1 cellular context compared by ENCODE assay signal in the genomic region with DNA sequence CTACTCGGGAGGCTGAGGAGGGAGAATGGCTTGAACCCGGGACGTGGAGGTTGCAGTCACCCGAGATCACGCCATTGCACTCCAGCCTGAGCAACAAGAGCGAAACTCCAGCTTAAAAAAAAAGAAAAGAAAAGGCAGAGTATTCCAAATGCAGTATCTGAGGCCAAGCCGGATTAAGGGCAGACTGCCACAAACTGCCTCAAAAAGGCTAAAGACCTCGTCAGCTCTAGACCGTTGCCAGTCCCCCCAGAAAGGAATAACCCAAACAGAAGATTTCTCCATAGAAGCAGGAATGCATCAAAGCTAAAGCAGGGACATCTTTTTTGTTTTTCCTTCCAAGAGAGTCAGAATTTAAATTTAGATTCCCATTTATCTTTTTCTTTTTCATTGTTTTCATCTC.
TF ChIP-seq lines count a peak whose summit lies in the region.

No MANE protein-coding gene starts in this region.

TF ChIP-seq in HepG2, 621 proteins besides CTCF, POLR2A, EP300 and RAD21 (continued from another document):
- TF ChIP-seq, protein P1, sequence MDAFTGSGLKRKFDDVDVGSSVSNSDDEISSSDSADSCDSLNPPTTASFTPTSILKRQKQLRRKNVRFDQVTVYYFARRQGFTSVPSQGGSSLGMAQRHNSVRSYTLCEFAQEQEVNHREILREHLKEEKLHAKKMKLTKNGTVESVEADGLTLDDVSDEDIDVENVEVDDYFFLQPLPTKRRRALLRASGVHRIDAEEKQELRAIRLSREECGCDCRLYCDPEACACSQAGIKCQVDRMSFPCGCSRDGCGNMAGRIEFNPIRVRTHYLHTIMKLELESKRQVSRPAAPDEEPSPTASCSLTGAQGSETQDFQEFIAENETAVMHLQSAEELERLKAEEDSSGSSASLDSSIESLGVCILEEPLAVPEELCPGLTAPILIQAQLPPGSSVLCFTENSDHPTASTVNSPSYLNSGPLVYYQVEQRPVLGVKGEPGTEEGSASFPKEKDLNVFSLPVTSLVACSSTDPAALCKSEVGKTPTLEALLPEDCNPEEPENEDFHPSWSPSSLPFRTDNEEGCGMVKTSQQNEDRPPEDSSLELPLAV (CRISPR knock-in tag; conservative IDR thresholded peaks at IDR 0.05; ENCODE audit: low read depth) = no peak
- no peak for TF ChIP-seq AKAP8 (CRISPR knock-in tag; IDR thresholded peaks at IDR 0.05)
- TF ChIP-seq GABPA (IDR thresholded peaks at IDR 0.05; ENCODE audit: low read depth, low read length) = no peak
- TF ChIP-seq GABPA (CRISPR knock-in tag; IDR thresholded peaks at IDR 0.05; ENCODE audit: low read depth) = no peak
- TF ChIP-seq NFYC (CRISPR knock-in tag; IDR thresholded peaks at IDR 0.05) = no peak
- no peak for TF ChIP-seq ZSCAN31 (CRISPR knock-in tag; IDR thresholded peaks at IDR 0.05; ENCODE audit: low read depth)
